ENCODE assay signal across 1 cellular context in the genomic region with DNA sequence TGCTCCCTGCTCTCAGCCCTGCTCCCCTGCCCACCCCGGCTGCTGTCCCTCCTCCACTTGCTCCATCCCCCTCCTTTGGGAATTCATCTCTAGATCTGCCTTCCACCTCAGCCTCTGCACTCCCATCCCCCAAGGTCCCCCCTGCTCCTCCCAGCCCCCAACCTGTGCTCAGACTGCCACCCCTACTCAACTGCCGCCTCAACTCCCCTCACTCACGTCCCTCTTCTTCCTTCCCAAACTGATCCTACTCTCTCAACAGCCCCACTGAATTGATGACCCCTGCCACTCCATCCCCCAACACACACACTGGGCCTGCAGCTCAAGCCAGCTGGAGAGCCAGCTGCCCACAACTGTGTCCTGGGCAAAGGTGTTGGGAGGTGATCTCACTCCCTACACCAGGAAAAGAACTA.
TF ChIP-seq lines count a peak whose summit lies in the region.

No MANE protein-coding gene starts in this region.

TF ChIP-seq in GM23338, 12 proteins besides CTCF, POLR2A, EP300 and RAD21:
- TF ChIP-seq, protein P1, sequence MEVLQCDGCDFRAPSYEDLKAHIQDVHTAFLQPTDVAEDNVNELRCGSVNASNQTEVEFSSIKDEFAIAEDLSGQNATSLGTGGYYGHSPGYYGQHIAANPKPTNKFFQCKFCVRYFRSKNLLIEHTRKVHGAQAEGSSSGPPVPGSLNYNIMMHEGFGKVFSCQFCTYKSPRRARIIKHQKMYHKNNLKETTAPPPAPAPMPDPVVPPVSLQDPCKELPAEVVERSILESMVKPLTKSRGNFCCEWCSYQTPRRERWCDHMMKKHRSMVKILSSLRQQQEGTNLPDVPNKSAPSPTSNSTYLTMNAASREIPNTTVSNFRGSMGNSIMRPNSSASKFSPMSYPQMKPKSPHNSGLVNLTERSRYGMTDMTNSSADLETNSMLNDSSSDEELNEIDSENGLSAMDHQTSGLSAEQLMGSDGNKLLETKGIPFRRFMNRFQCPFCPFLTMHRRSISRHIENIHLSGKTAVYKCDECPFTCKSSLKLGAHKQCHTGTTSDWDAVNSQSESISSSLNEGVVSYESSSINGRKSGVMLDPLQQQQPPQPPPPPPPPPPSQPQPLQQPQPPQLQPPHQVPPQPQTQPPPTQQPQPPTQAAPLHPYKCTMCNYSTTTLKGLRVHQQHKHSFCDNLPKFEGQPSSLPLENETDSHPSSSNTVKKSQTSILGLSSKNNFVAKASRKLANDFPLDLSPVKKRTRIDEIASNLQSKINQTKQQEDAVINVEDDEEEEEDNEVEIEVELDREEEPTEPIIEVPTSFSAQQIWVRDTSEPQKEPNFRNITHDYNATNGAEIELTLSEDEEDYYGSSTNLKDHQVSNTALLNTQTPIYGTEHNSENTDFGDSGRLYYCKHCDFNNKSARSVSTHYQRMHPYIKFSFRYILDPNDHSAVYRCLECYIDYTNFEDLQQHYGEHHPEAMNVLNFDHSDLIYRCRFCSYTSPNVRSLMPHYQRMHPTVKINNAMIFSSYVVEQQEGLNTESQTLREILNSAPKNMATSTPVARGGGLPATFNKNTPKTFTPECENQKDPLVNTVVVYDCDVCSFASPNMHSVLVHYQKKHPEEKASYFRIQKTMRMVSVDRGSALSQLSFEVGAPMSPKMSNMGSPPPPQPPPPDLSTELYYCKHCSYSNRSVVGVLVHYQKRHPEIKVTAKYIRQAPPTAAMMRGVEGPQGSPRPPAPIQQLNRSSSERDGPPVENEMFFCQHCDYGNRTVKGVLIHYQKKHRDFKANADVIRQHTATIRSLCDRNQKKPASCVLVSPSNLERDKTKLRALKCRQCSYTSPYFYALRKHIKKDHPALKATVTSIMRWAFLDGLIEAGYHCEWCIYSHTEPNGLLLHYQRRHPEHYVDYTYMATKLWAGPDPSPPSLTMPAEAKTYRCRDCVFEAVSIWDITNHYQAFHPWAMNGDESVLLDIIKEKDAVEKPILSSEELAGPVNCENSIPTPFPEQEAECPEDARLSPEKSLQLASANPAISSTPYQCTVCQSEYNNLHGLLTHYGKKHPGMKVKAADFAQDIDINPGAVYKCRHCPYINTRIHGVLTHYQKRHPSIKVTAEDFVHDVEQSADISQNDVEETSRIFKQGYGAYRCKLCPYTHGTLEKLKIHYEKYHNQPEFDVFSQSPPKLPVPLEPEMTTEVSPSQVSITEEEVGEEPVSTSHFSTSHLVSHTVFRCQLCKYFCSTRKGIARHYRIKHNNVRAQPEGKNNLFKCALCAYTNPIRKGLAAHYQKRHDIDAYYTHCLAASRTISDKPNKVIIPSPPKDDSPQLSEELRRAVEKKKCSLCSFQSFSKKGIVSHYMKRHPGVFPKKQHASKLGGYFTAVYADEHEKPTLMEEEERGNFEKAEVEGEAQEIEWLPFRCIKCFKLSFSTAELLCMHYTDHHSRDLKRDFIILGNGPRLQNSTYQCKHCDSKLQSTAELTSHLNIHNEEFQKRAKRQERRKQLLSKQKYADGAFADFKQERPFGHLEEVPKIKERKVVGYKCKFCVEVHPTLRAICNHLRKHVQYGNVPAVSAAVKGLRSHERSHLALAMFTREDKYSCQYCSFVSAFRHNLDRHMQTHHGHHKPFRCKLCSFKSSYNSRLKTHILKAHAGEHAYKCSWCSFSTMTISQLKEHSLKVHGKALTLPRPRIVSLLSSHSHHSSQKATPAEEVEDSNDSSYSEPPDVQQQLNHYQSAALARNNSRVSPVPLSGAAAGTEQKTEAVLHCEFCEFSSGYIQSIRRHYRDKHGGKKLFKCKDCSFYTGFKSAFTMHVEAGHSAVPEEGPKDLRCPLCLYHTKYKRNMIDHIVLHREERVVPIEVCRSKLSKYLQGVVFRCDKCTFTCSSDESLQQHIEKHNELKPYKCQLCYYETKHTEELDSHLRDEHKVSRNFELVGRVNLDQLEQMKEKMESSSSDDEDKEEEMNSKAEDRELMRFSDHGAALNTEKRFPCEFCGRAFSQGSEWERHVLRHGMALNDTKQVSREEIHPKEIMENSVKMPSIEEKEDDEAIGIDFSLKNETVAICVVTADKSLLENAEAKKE (CRISPR knock-in tag; IDR thresholded peaks at IDR 0.05) = no peak
- TF ChIP-seq POLR2AphosphoS5 (IDR thresholded peaks at IDR 0.05; ENCODE audit: low read depth) = no peak
- no peak for TF ChIP-seq NANOG (IDR thresholded peaks at IDR 0.05; ENCODE audit: borderline replicate concordance)
- TF ChIP-seq JUNB (IDR thresholded peaks at IDR 0.05; ENCODE audit: unreplicated experiment) = no peak
- no peak for TF ChIP-seq ZNF114 (CRISPR knock-in tag; IDR thresholded peaks at IDR 0.05)
- TF ChIP-seq, protein P2, sequence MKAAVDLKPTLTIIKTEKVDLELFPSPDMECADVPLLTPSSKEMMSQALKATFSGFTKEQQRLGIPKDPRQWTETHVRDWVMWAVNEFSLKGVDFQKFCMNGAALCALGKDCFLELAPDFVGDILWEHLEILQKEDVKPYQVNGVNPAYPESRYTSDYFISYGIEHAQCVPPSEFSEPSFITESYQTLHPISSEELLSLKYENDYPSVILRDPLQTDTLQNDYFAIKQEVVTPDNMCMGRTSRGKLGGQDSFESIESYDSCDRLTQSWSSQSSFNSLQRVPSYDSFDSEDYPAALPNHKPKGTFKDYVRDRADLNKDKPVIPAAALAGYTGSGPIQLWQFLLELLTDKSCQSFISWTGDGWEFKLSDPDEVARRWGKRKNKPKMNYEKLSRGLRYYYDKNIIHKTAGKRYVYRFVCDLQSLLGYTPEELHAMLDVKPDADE (IDR thresholded peaks at IDR 0.05) = no peak
- TF ChIP-seq, protein P3, sequence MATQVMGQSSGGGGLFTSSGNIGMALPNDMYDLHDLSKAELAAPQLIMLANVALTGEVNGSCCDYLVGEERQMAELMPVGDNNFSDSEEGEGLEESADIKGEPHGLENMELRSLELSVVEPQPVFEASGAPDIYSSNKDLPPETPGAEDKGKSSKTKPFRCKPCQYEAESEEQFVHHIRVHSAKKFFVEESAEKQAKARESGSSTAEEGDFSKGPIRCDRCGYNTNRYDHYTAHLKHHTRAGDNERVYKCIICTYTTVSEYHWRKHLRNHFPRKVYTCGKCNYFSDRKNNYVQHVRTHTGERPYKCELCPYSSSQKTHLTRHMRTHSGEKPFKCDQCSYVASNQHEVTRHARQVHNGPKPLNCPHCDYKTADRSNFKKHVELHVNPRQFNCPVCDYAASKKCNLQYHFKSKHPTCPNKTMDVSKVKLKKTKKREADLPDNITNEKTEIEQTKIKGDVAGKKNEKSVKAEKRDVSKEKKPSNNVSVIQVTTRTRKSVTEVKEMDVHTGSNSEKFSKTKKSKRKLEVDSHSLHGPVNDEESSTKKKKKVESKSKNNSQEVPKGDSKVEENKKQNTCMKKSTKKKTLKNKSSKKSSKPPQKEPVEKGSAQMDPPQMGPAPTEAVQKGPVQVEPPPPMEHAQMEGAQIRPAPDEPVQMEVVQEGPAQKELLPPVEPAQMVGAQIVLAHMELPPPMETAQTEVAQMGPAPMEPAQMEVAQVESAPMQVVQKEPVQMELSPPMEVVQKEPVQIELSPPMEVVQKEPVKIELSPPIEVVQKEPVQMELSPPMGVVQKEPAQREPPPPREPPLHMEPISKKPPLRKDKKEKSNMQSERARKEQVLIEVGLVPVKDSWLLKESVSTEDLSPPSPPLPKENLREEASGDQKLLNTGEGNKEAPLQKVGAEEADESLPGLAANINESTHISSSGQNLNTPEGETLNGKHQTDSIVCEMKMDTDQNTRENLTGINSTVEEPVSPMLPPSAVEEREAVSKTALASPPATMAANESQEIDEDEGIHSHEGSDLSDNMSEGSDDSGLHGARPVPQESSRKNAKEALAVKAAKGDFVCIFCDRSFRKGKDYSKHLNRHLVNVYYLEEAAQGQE (IDR thresholded peaks at IDR 0.05; ENCODE audit: unreplicated experiment) = no peak
- no peak for TF ChIP-seq EZH2phosphoT487 (IDR thresholded peaks at IDR 0.05; ENCODE audit: unreplicated experiment)
- no peak for TF ChIP-seq ZNF331 (CRISPR knock-in tag; IDR thresholded peaks at IDR 0.05; ENCODE audit: low read depth)
- no peak for TF ChIP-seq CREB1 (CRISPR knock-in tag; IDR thresholded peaks at IDR 0.05; ENCODE audit: low read depth)
- no peak for TF ChIP-seq STAT1 (IDR thresholded peaks at IDR 0.05; ENCODE audit: unreplicated experiment)
- no peak for TF ChIP-seq EZH2 (IDR thresholded peaks at IDR 0.05; ENCODE audit: low read depth, unreplicated experiment)
